12 cellular contexts compared by ENCODE assay signal in the genomic region with DNA sequence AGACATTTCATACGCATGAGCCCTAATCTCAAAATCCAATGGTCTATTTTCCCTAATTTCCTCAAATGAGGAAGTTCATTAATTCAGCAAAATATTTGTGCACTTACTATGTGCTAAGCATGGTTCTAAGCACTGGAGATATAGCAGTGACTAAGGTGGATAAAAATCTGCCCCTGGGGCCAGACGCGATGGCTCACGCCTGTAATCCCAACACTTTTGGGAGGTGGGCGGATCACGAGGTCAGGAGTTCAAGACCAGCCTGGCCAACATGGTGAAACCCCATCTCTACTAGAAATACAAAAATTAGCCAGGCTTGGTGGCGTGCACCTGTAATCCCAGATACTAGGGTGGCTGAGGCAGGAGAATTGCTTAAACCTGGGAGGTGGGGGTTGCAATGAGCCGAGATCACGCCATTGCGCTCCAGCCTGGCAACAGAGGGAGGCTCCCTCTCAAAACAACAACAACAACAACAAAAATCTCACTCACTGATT. TPM values are rescaled to one million over a fixed set of nuclear protein-coding genes. Genes with fewer than 3 reads are reported as not detected.
DNase-seq lines count a peak whose midpoint lies in the region; ATAC-seq and TF ChIP-seq lines count a peak whose summit lies in the region.
"Had no signal": no experiment of that assay in that cellular context is flagged by ENCODE, and none has a peak within 500 bp of the region (broad histone marks: within the 10 kb centered on the region; RNA-seq: fewer than 3 reads in every experiment).

No MANE protein-coding gene starts in this region.

- no peaks in the 10 kb centered on the region for H3K9me3 Mint-ChIP-seq in activated T-cell treated with anti-CD3 and anti-CD28 coated beads, Interleukin-2, amount 50 U/mL, for 72 hours
- H3K9me3 Mint-ChIP-seq in activated T-cell treated with anti-CD3 and anti-CD28 coated beads, Interleukin-2, amount 50 U/mL, for 4 hours: no peaks in the 10 kb centered on the region
- H3K9me3 Mint-ChIP-seq in stimulated activated effector memory CD8-positive, alpha-beta T cell treated with anti-CD3 and anti-CD28 coated beads, Interleukin-12 subunit alpha, Interleukin-12 subunit beta, amount 100 ng/mL, for 72 hours: no peaks in the 10 kb centered on the region
- H3K9me3 Mint-ChIP-seq: dendritic cell treated with granulocyte-macrophage colony-stimulating factor and Interleukin-4, amounts not matched to agents 40 ng/mL and 50 ng/mL, for 4 days had no signal

- ATAC-seq in activated T-cell treated with anti-CD3 and anti-CD28 coated beads, Interleukin-2, amount 50 U/mL, for 72 hours (replicated peaks in 1 of 2): no peak
- ATAC-seq in activated T-cell treated with anti-CD3 and anti-CD28 coated beads, Interleukin-2, amount 50 U/mL, for 4 hours: no peak
- no peak for ATAC-seq in T-helper 17 cell
- ATAC-seq in stimulated activated effector memory CD8-positive, alpha-beta T cell treated with anti-CD3 and anti-CD28 coated beads, Interleukin-12 subunit alpha, Interleukin-12 subunit beta, amount 100 ng/mL, for 72 hours: no peak

- no peak overlapping the region for H3K4me3 ChIP-seq in foreskin fibroblast (ENCODE audit: low read depth in 1 of 2, low read length in 2 of 2)

- H3K27ac Mint-ChIP-seq in activated T-cell treated with anti-CD3 and anti-CD28 coated beads, Interleukin-2, amount 50 U/mL, for 72 hours: peak overlapping the region; percentile 91
- peak overlapping the region; percentile 88 for H3K27ac Mint-ChIP-seq in T-helper 17 cell
- peak overlapping the region; percentile 93 for H3K27ac Mint-ChIP-seq in stimulated activated effector memory CD8-positive, alpha-beta T cell treated with anti-CD3 and anti-CD28 coated beads, Interleukin-12 subunit alpha, Interleukin-12 subunit beta, amount 100 ng/mL, for 72 hours
- H3K27ac Mint-ChIP-seq: dendritic cell treated with granulocyte-macrophage colony-stimulating factor and Interleukin-4, amounts not matched to agents 40 ng/mL and 50 ng/mL, for 4 days had no signal

- DNase-seq in activated T-cell treated with anti-CD3 and anti-CD28 coated beads, Interleukin-2, amount 50 U/mL, for 72 hours: no peak
- no peak for DNase-seq in activated T-cell treated with anti-CD3 and anti-CD28 coated beads, Interleukin-2, amount 50 U/mL, for 4 hours
- DNase-seq in T-helper 17 cell (no peak), foreskin fibroblast (peak; percentile 61 to 66), glomerular visceral epithelial cell (ENCODE audit: extremely low spot score) (no peak), DMS 273 treated with DMSO at 0.1 percent for 48 hours (lab: John Stamatoyannopoulos, UW) (no peak), superior temporal gyrus (ENCODE audit: extremely low spot score) (no peak)
- DNase-seq in stimulated activated effector memory CD8-positive, alpha-beta T cell treated with anti-CD3 and anti-CD28 coated beads, Interleukin-12 subunit alpha, Interleukin-12 subunit beta, amount 100 ng/mL, for 72 hours (ENCODE audit: low spot score in 2 of 2): no peak
- DNase-seq: kidney; NCI-H774; stimulated activated CD4-positive, alpha-beta T cell treated with anti-CD3 and anti-CD28 coated beads, Interleukin-15, amount 100 ng/mL, for 24 hours had no signal

- H3K4me3 Mint-ChIP-seq in activated T-cell treated with anti-CD3 and anti-CD28 coated beads, Interleukin-2, amount 50 U/mL, for 72 hours: no peak overlapping the region
- no peak overlapping the region for H3K4me3 Mint-ChIP-seq in activated T-cell treated with anti-CD3 and anti-CD28 coated beads, Interleukin-2, amount 50 U/mL, for 4 hours
- no peak overlapping the region for H3K4me3 Mint-ChIP-seq in T-helper 17 cell
- no peak overlapping the region for H3K4me3 Mint-ChIP-seq in stimulated activated effector memory CD8-positive, alpha-beta T cell treated with anti-CD3 and anti-CD28 coated beads, Interleukin-12 subunit alpha, Interleukin-12 subunit beta, amount 100 ng/mL, for 72 hours
- H3K4me3 Mint-ChIP-seq: dendritic cell treated with granulocyte-macrophage colony-stimulating factor and Interleukin-4, amounts not matched to agents 40 ng/mL and 50 ng/mL, for 4 days had no signal

- H3K4me1 Mint-ChIP-seq in activated T-cell treated with anti-CD3 and anti-CD28 coated beads, Interleukin-2, amount 50 U/mL, for 72 hours (ENCODE audit: low read depth): peaks cover 27% of the 10 kb centered on the region
- peaks cover 13% of the 10 kb centered on the region for H3K4me1 Mint-ChIP-seq in activated T-cell treated with anti-CD3 and anti-CD28 coated beads, Interleukin-2, amount 50 U/mL, for 4 hours (ENCODE audit: low read depth)
- peaks cover 12% of the 10 kb centered on the region for H3K4me1 Mint-ChIP-seq in T-helper 17 cell
- H3K4me1 Mint-ChIP-seq in stimulated activated effector memory CD8-positive, alpha-beta T cell treated with anti-CD3 and anti-CD28 coated beads, Interleukin-12 subunit alpha, Interleukin-12 subunit beta, amount 100 ng/mL, for 72 hours: peaks cover 34% of the 10 kb centered on the region

- H3K9me3 ChIP-seq in T-helper 17 cell (ENCODE audit: control insufficient read depth, low read length, poor library complexity, severe bottlenecking): no peaks in the 10 kb centered on the region

- H3K27me3 Mint-ChIP-seq in activated T-cell treated with anti-CD3 and anti-CD28 coated beads, Interleukin-2, amount 50 U/mL, for 72 hours (ENCODE audit: low read depth): no peaks in the 10 kb centered on the region
- no peaks in the 10 kb centered on the region for H3K27me3 Mint-ChIP-seq in activated T-cell treated with anti-CD3 and anti-CD28 coated beads, Interleukin-2, amount 50 U/mL, for 4 hours (ENCODE audit: low read depth)
- no peaks in the 10 kb centered on the region for H3K27me3 Mint-ChIP-seq in T-helper 17 cell
- H3K27me3 Mint-ChIP-seq: dendritic cell treated with granulocyte-macrophage colony-stimulating factor and Interleukin-4, amounts not matched to agents 40 ng/mL and 50 ng/mL, for 4 days had no signal

- TF ChIP-seq CTCF in foreskin fibroblast (IDR thresholded peaks at IDR 0.05; ENCODE audit: low read depth, low read length): no peak

- H3K36me3 Mint-ChIP-seq in activated T-cell treated with anti-CD3 and anti-CD28 coated beads, Interleukin-2, amount 50 U/mL, for 72 hours (ENCODE audit: insufficient read depth in 2 of 2): peaks cover 4 to 10% of the 10 kb centered on the region in 2 donors
- H3K36me3 Mint-ChIP-seq in activated T-cell treated with anti-CD3 and anti-CD28 coated beads, Interleukin-2, amount 50 U/mL, for 4 hours (ENCODE audit: insufficient read depth): peaks cover 13% of the 10 kb centered on the region
- H3K36me3 Mint-ChIP-seq in T-helper 17 cell (ENCODE audit: low read depth): no peaks in the 10 kb centered on the region
- peaks cover 41% of the 10 kb centered on the region for H3K36me3 Mint-ChIP-seq in stimulated activated effector memory CD8-positive, alpha-beta T cell treated with anti-CD3 and anti-CD28 coated beads, Interleukin-12 subunit alpha, Interleukin-12 subunit beta, amount 100 ng/mL, for 72 hours

RNA-seq across cellular contexts. Expression of gene MIIP, which starts 4.3 kb away (rescaled TPM):
- 10 to 100 TPM; 67.3 to 80.3 TPM for total RNA-seq in activated T-cell treated with anti-CD3 and anti-CD28 coated beads, Interleukin-2, amount 50 U/mL, for 72 hours
- 10 to 100 TPM; 51.9 to 58.3 (median 53.2) TPM for total RNA-seq in activated T-cell treated with anti-CD3 and anti-CD28 coated beads, Interleukin-2, amount 50 U/mL, for 4 hours
- total RNA-seq in T-helper 17 cell: 10 to 100 TPM; 25.9 to 28.6 TPM

RNA-seq across cellular contexts. Expression of gene MFN2, which starts 34.8 kb away (rescaled TPM):
- total RNA-seq in activated T-cell treated with anti-CD3 and anti-CD28 coated beads, Interleukin-2, amount 50 U/mL, for 72 hours: 10 to 100 TPM; 54.8 to 66.1 TPM
- 100 to 1,000 TPM in 1 of 3 donors, 10 to 100 TPM in 2; 96.2 to 105 (median 96.7) TPM for total RNA-seq in activated T-cell treated with anti-CD3 and anti-CD28 coated beads, Interleukin-2, amount 50 U/mL, for 4 hours
- 10 to 100 TPM; 34.7 to 46.4 TPM for total RNA-seq in T-helper 17 cell

RNA-seq across cellular contexts. Expression of gene TNFRSF8, which starts 48.1 kb away (rescaled TPM):
- 10 to 100 TPM; 39.5 to 63.5 TPM for total RNA-seq in activated T-cell treated with anti-CD3 and anti-CD28 coated beads, Interleukin-2, amount 50 U/mL, for 72 hours
- total RNA-seq in activated T-cell treated with anti-CD3 and anti-CD28 coated beads, Interleukin-2, amount 50 U/mL, for 4 hours: 10 to 100 TPM; 13.7 to 17.5 (median 14.9) TPM
- under 1 TPM; 0.20 to 0.34 TPM for total RNA-seq in T-helper 17 cell

Comparison
In these comparisons a context has a peak if more than half of its experiments do, and no peak if none do; other contexts are left out.
1. DNase-seq: peak in foreskin fibroblast (2 of 2); none in activated T-cell treated with anti-CD3 and anti-CD28 coated beads, Interleukin-2, amount 50 U/mL, for 72 hours (0 of 2), activated T-cell treated with anti-CD3 and anti-CD28 coated beads, Interleukin-2, amount 50 U/mL, for 4 hours (single experiment), T-helper 17 cell (0 of 3), stimulated activated effector memory CD8-positive, alpha-beta T cell treated with anti-CD3 and anti-CD28 coated beads, Interleukin-12 subunit alpha, Interleukin-12 subunit beta, amount 100 ng/mL, for 72 hours (0 of 2), glomerular visceral epithelial cell (single experiment), DMS 273 treated with DMSO at 0.1 percent for 48 hours (single experiment) and superior temporal gyrus (single experiment).
2. RNA of gene TNFRSF8, which starts 48.1 kb away (total RNA-seq): 39.5 to 63.5 TPM in activated T-cell treated with anti-CD3 and anti-CD28 coated beads, Interleukin-2, amount 50 U/mL, for 72 hours and 13.7 to 17.5 TPM in activated T-cell treated with anti-CD3 and anti-CD28 coated beads, Interleukin-2, amount 50 U/mL, for 4 hours; 0.20 to 0.34 TPM in T-helper 17 cell; every median in the first group is over 10 times any median in the second.
3. Peak in every context shown above with its lines, with median percentiles within 50 percentile points of each other: H3K27ac Mint-ChIP-seq.